ENCODE assay signal across 8 cellular contexts in the genomic region with DNA sequence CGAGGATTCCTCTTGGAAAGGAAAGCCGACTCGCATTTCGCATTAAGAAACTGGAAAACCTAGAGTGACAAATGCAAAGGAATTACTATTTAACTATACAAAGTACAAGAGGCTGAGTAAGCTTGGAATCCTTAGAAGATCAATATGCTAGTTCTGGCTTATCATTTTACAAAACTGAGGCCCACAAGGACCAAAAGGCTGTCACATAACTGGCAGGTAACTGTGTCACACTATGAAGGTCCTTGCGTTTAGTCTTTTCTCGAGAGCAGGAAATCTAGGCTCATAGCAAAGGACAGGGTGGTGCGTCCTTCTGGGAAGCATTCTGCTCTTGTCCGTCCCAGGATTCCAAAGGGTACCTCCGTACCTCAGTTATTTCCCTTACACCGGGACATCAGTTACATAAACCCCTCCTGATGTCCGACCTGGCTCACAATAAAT. TPM values are rescaled to one million over a fixed set of nuclear protein-coding genes. Genes with fewer than 3 reads are reported as not detected.
DNase-seq lines count a peak whose midpoint lies in the region; ATAC-seq and TF ChIP-seq lines count a peak whose summit lies in the region.

No MANE protein-coding gene starts in this region.

- H3K4me1 ChIP-seq in ascending aorta (peaks cover 12 to 21% of the 10 kb centered on the region in 2 donors), thymus (ENCODE audit: control insufficient read depth, insufficient read depth, low read length) (peaks cover 13% of the 10 kb centered on the region)

- peaks cover 28 to 48% of the 10 kb centered on the region in 2 donors for H3K36me3 ChIP-seq in ascending aorta
- peaks cover 1% of the 10 kb centered on the region for H3K36me3 ChIP-seq in kidney epithelial cell (ENCODE audit: control insufficient read depth, insufficient read depth, low read length)
- peaks cover 23% of the 10 kb centered on the region for H3K36me3 ChIP-seq in thymus (ENCODE audit: control insufficient read depth, insufficient read depth)

- H3K9me3 ChIP-seq in ascending aorta (no peaks in the 10 kb centered on the region), thymus (ENCODE audit: control insufficient read depth) (no peaks in the 10 kb centered on the region)

- peak overlapping the region; percentile 73 for H3K4me3 ChIP-seq in GM12875 (ENCODE audit: low read depth, low read length)
- peak overlapping the region; percentile 72 to 75 for H3K4me3 ChIP-seq in ascending aorta
- peak overlapping the region; percentile 93 for H3K4me3 ChIP-seq in kidney epithelial cell (ENCODE audit: low read depth, low read length)
- H3K4me3 ChIP-seq in thymus (ENCODE audit: low read length) = peak overlapping the region; percentile 80

- 6% methylated on average over 11 of the region's 11 CpGs for WGBS in thymus

- TF ChIP-seq CTCF in GM12875 (IDR thresholded peaks at IDR 0.05; ENCODE audit: borderline replicate concordance, insufficient read depth, low read depth, low read length) (no peak), ascending aorta (IDR thresholded peaks at IDR 0.05) (no peak), kidney epithelial cell (IDR thresholded peaks at IDR 0.05; ENCODE audit: insufficient read depth, low read length, poor library complexity, severe bottlenecking) (no peak)

- ATAC-seq in HG03064 (IDR thresholded peaks at IDR 0.05; ENCODE audit: low read depth, unreplicated experiment) = peak; percentile 17

- intact Hi-C loops in ascending aorta (cut with DNase I) = loop anchor here (1.0 to 2.0 kb wide), 2 partner anchors 9 to 39 kb away; a partner anchor contains a TSS

- DNase-seq in ascending aorta (ENCODE audit: low spot score in 2 of 2) (no peak), kidney epithelial cell (ENCODE audit: low read depth) (no peak), globus pallidus (ENCODE audit: low spot score) (no peak), NCI-H748 (lab: John Stamatoyannopoulos, UW; ENCODE audit: unreplicated experiment) (no peak), NCI-H2107 treated with DMSO at 0.1 percent for 48 hours (lab: John Stamatoyannopoulos, UW; ENCODE audit: unreplicated experiment) (no peak)

- H3K27ac ChIP-seq in ascending aorta (peak overlapping the region; percentile 90 to 94), thymus (ENCODE audit: low read depth) (peak overlapping the region; percentile 97)

- H3K27me3 ChIP-seq in ascending aorta (no peaks in the 10 kb centered on the region), kidney epithelial cell (ENCODE audit: control insufficient read depth, insufficient read depth, low read length) (no peaks in the 10 kb centered on the region), thymus (ENCODE audit: control insufficient read depth, insufficient read depth) (no peaks in the 10 kb centered on the region)

RNA-seq across cellular contexts. Expression of a gene that starts 0.6 kb away (rescaled TPM):
- total RNA-seq in ascending aorta = 654 TPM
- 1,361 and 1,576 TPM in 2 replicates for total RNA-seq in kidney epithelial cell
- polyA plus RNA-seq in thymus = 3,832 TPM

RNA-seq across cellular contexts. Expression of a gene that starts 9.0 kb away (rescaled TPM):
- total RNA-seq in ascending aorta (16.5 TPM), kidney epithelial cell (16.9 and 18.3 TPM in 2 replicates)
- polyA plus RNA-seq in thymus = 19.8 TPM

RNA-seq across cellular contexts. Expression of a gene that starts 38.5 kb away (rescaled TPM):
- total RNA-seq in ascending aorta = 1.3 TPM
- 7.5 and 9.7 TPM in 2 replicates for total RNA-seq in kidney epithelial cell
- polyA plus RNA-seq in thymus = 4.5 TPM
